ENCODE assay signal across 8 cellular contexts in genomic region chr9:76761448-76761847, GRCh38. TPM values are rescaled to one million over a fixed set of nuclear protein-coding genes. Genes with fewer than 3 reads are reported as not detected.
DNase-seq lines count a peak whose midpoint lies in the region; ATAC-seq, FAIRE-seq and TF ChIP-seq lines count a peak whose summit lies in the region.
"Had no signal": no experiment of that assay in that cellular context is flagged by ENCODE, and none has a peak within 500 bp of the region (broad histone marks: within the 10 kb centered on the region; RNA-seq: fewer than 3 reads in every experiment).

No MANE protein-coding gene starts in this region.

- H3K4me1 ChIP-seq in GM23248 (ENCODE audit: insufficient read depth) (no peaks in the 10 kb centered on the region), Peyer's patch (no peaks in the 10 kb centered on the region), small intestine (ENCODE audit: control insufficient read depth in 2 of 2, insufficient read depth in 1 of 2, low read depth in 1 of 2, low read length in 1 of 2) (no peaks in the 10 kb centered on the region)

- in situ Hi-C loops in GM23248 (cut with MboI) = loop anchor here (10.0 to 25.0 kb wide), 2 partner anchors 101 to 393 kb away; no protein-coding TSS in a partner anchor

- H3K27ac ChIP-seq in GM23248 (no peak overlapping the region), Peyer's patch (no peak overlapping the region), small intestine (ENCODE audit: low read depth in 1 of 2, low read length in 1 of 2) (no peak overlapping the region)
- H3K27ac ChIP-seq: SK-N-MC had no signal

- H3K36me3 ChIP-seq in GM23248 (ENCODE audit: low read depth) (no peaks in the 10 kb centered on the region), Peyer's patch (no peaks in the 10 kb centered on the region), small intestine (ENCODE audit: control insufficient read depth in 2 of 2, insufficient read depth in 2 of 2, low read length in 2 of 2) (no peaks in the 10 kb centered on the region)

- H2AFZ ChIP-seq in GM23248 = no peak overlapping the region

- TF ChIP-seq POLR2A in Peyer's patch (IDR thresholded peaks at IDR 0.05) = no peak

- TF ChIP-seq CTCF in Peyer's patch (IDR thresholded peaks at IDR 0.05) (peak in 4 of 6 experiments; percentile 28 to 55 (median 50)), fibroblast of the aortic adventitia (IDR thresholded peaks at IDR 0.05; ENCODE audit: insufficient read depth, low read length) (peak; percentile 45)

- no peak overlapping the region for H3K4me3 ChIP-seq in GM23248
- H3K4me3 ChIP-seq in Peyer's patch = no peak overlapping the region
- H3K4me3 ChIP-seq in fibroblast of the aortic adventitia (ENCODE audit: low read depth, low read length) = no peak overlapping the region
- H3K4me3 ChIP-seq in small intestine (ENCODE audit: low read depth in 1 of 2, low read length in 2 of 2) = no peak overlapping the region
- H3K4me3 ChIP-seq: SK-N-MC had no signal

- FAIRE-seq in small intestine (lab: Jason Lieb, UNC) (peak; percentile 30), urothelium cell line (lab: Jason Lieb, UNC) (no peak)

- WGBS in GM23248 (ENCODE audit: low coverage in 1 of 2, low lambda C conversion rate in 2 of 2, missing lambda C conversion rate in 2 of 2), 2 experiments = 37 to 57% methylated on average over 1 of the region's 1 CpG
- WGBS in small intestine, 3 donors = 2 to 29% (median 13%) methylated on average over 1 of the region's 1 CpG

- DNase-seq in GM23248 (peak; percentile 36), Peyer's patch (no peak), fibroblast of the aortic adventitia (ENCODE audit: low read depth) (peak; percentile 34), small intestine (peak; percentile 28), urothelium cell line (ENCODE audit: low spot score) (no peak)
- no peak for DNase-seq in activated CD8-positive, alpha-beta memory T cell treated with anti-CD3 and anti-CD28 coated beads for 24 hours

- no peaks in the 10 kb centered on the region for H3K79me2 ChIP-seq in GM23248 (ENCODE audit: insufficient read depth)

- no peak for ATAC-seq in GM18502 (IDR thresholded peaks at IDR 0.05; ENCODE audit: poor library complexity, unreplicated experiment)

- no peaks in the 10 kb centered on the region for H3F3A ChIP-seq in GM23248 (ENCODE audit: insufficient read depth)

- no peak overlapping the region for H3K9ac ChIP-seq in GM23248

- H3K9me3 ChIP-seq in GM23248 (ENCODE audit: low read depth) (no peaks in the 10 kb centered on the region), Peyer's patch (no peaks in the 10 kb centered on the region), small intestine (ENCODE audit: control insufficient read depth, low read depth) (no peaks in the 10 kb centered on the region)

- H3K4me2 ChIP-seq in GM23248 (ENCODE audit: unreplicated experiment) = no peak overlapping the region

- no peaks in the 10 kb centered on the region for H3K9me2 ChIP-seq in GM23248 (ENCODE audit: insufficient read depth)

- H4K20me1 ChIP-seq in GM23248 (ENCODE audit: insufficient read depth) = no peaks in the 10 kb centered on the region

- H3K27me3 ChIP-seq in GM23248 (replicated peaks; ENCODE audit: insufficient read depth) = no peaks in the 10 kb centered on the region
- no peaks in the 10 kb centered on the region for H3K27me3 ChIP-seq in Peyer's patch
- H3K27me3 ChIP-seq in small intestine (ENCODE audit: control insufficient read depth in 2 of 2, insufficient read depth in 2 of 2, low read length in 2 of 2) = no peaks in the 10 kb centered on the region

RNA-seq across cellular contexts. Expression of gene PCA3, which starts 2.8 kb away (rescaled TPM):
- not detected in 2 replicates for total RNA-seq in GM23248 (2014; rRNA removed; shearing (Covaris generic))
- polyA plus RNA-seq in GM23248 (2016; fragmentation: Nextera tagmentation; extraction: Ambion mirVana) (not detected in 2 replicates), small intestine (under 1 TPM in 1 of 3 donors, not detected in 2; 0.28 TPM)
- total RNA-seq in Peyer's patch (under 1 TPM in 1 of 4 donors, not detected in 3; 0.40 TPM), fibroblast of the aortic adventitia (ENCODE audit: low replicate concordance) (not detected in 2 replicates)

Comparison
In these comparisons a context has a peak if more than half of its experiments do, and no peak if none do; other contexts are left out.
1. DNase-seq: peak in GM23248 (single experiment), fibroblast of the aortic adventitia (single experiment) and small intestine (single experiment); none in Peyer's patch (0 of 3), activated CD8-positive, alpha-beta memory T cell treated with anti-CD3 and anti-CD28 coated beads for 24 hours (single experiment) and urothelium cell line (single experiment).